Comparison of ENCODE assay signal across 10 cellular contexts in the genomic region with DNA sequence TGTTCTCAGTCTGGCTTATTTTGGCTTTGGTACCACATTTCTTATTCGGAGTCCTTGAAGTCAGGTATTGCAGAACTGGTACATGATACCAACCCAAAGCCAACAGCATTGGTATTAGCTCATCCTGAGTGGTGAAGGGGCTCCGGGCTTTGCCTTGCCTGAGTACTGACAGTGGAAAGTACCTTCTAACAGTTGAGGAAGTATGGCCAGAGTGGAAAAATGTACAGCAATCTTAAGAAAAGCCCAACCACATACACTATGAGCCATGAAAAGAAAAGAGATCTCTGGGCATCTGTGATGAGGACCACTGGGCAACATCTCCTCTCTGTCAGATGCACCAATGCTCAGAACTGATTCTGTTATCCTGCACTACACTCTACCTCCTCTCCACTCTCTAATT.
DNase-seq lines count a peak whose midpoint lies in the region; ATAC-seq lines count a peak whose summit lies in the region.
"Had no signal": no experiment of that assay in that cellular context is flagged by ENCODE, and none has a peak within 500 bp of the region (broad histone marks: within the 10 kb centered on the region; RNA-seq: fewer than 3 reads in every experiment).

No MANE protein-coding gene starts in this region.

- peak; percentile 34 for ATAC-seq in HG03039 (IDR thresholded peaks at IDR 0.05; ENCODE audit: unreplicated experiment)
- ATAC-seq in HG03159 (IDR thresholded peaks at IDR 0.05; ENCODE audit: unreplicated experiment) = no peak

- no peaks in the 10 kb centered on the region for H3K9me3 Mint-ChIP-seq in stimulated activated naive CD8-positive, alpha-beta T cell treated with anti-CD3 and anti-CD28 coated beads, Interleukin-15, Interleukin-2, amounts not matched to agents 100 ng/mL and 50 ng/mL, for 24 hours

- peak; percentile 76 for DNase-seq in activated effector memory CD4-positive, alpha-beta T cell treated with anti-CD3 and anti-CD28 coated beads, Interleukin-2, amount 50 U/mL, for 16 hours
- DNase-seq in activated effector memory CD4-positive, alpha-beta T cell treated with Interleukin-2 at 50 U/mL for 16 hours = no peak
- DNase-seq in UCSD-AML1 (lab: John Stamatoyannopoulos, UW; ENCODE audit: unreplicated experiment) = peak; percentile 13
- DNase-seq in hippocampal formation (lab: John Stamatoyannopoulos, UW) = no peak
- no peak for DNase-seq in NCI-H1417 (lab: John Stamatoyannopoulos, UW)
- DNase-seq: NCI-H446, pancreas had no signal

- H3K27ac Mint-ChIP-seq in stimulated activated naive CD8-positive, alpha-beta T cell treated with anti-CD3 and anti-CD28 coated beads, Interleukin-15, Interleukin-2, amounts not matched to agents 100 ng/mL and 50 ng/mL, for 24 hours = peak overlapping the region; percentile 99

- peaks cover 84% of the 10 kb centered on the region for H3K36me3 Mint-ChIP-seq in stimulated activated naive CD8-positive, alpha-beta T cell treated with anti-CD3 and anti-CD28 coated beads, Interleukin-15, Interleukin-2, amounts not matched to agents 100 ng/mL and 50 ng/mL, for 24 hours (ENCODE audit: low read depth)

- peaks cover 98% of the 10 kb centered on the region for H3K4me1 Mint-ChIP-seq in stimulated activated naive CD8-positive, alpha-beta T cell treated with anti-CD3 and anti-CD28 coated beads, Interleukin-15, Interleukin-2, amounts not matched to agents 100 ng/mL and 50 ng/mL, for 24 hours (ENCODE audit: low read depth)

- no peaks in the 10 kb centered on the region for H3K27me3 Mint-ChIP-seq in stimulated activated naive CD8-positive, alpha-beta T cell treated with anti-CD3 and anti-CD28 coated beads, Interleukin-15, Interleukin-2, amounts not matched to agents 100 ng/mL and 50 ng/mL, for 24 hours

- peak overlapping the region; percentile 93 for H3K4me3 Mint-ChIP-seq in stimulated activated naive CD8-positive, alpha-beta T cell treated with anti-CD3 and anti-CD28 coated beads, Interleukin-15, Interleukin-2, amounts not matched to agents 100 ng/mL and 50 ng/mL, for 24 hours

Comparison
In these comparisons a context has a peak if more than half of its experiments do, and no peak if none do; other contexts are left out.
1. DNase-seq: peak in activated effector memory CD4-positive, alpha-beta T cell treated with anti-CD3 and anti-CD28 coated beads, Interleukin-2, amount 50 U/mL, for 16 hours (single experiment) and UCSD-AML1 (single experiment); none in activated effector memory CD4-positive, alpha-beta T cell treated with Interleukin-2 at 50 U/mL for 16 hours (single experiment), hippocampal formation (0 of 2) and NCI-H1417 (0 of 3).